10 cellular contexts compared by ENCODE assay signal in the genomic region with DNA sequence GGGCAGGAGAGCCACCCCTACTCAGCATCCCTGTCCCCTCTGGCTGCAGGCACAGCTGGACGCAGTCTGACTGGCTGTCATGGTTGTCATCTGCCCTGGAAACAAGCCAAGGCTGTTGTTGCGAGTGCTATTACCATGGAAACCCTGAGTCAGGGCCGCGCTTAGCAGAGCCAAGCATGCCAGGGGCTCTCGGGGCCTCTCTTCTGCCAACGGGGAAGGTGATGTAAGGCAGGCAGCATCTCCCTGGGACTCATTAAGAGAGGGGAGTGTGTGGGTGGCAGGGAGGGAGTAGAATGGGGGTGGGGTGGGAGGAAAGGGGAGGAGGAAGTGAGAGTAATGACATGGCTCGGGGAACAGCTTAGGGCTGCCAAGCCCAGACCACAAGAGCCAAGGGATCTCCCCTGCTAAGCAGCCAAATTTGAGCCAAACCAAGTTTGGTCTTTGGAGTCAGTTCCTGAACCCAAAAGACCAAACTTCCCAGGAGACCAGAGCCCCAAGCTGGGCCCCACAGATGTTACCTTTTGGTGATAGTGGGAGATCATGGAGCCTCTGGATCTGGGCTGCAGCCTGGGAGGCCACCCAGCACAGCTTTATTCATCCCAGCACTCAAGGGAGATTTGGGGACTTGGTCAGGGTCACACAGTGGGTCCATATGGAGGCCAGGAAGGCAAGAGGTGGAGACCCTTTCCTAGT.
DNase-seq lines count a peak whose midpoint lies in the region; ATAC-seq, FAIRE-seq and TF ChIP-seq lines count a peak whose summit lies in the region.
"Had no signal": no experiment of that assay in that cellular context is flagged by ENCODE, and none has a peak within 500 bp of the region (broad histone marks: within the 10 kb centered on the region; RNA-seq: fewer than 3 reads in every experiment).

No MANE protein-coding gene starts in this region.

- H2BK15ac ChIP-seq in IMR-90 (ENCODE audit: low read depth, low read length), result no peak overlapping the region

- H3K4me3 ChIP-seq in GM23338, result no peak overlapping the region
- no peak overlapping the region for H3K4me3 ChIP-seq in IMR-90 (ENCODE audit: insufficient read depth, low read depth, low read length)
- H3K4me3 ChIP-seq in fibroblast of pulmonary artery (replicated peaks; ENCODE audit: low read depth, low read length), result no peak overlapping the region
- no peak overlapping the region for H3K4me3 ChIP-seq in Caco-2 (ENCODE audit: low read depth, low read length)

- no peak overlapping the region for H4K91ac ChIP-seq in IMR-90 (ENCODE audit: insufficient read depth, low read depth, low read length)

- H3K4ac ChIP-seq in IMR-90 (ENCODE audit: low read depth, low read length), result no peak overlapping the region

- no peaks in the 10 kb centered on the region for H3K9me1 ChIP-seq in IMR-90 (ENCODE audit: insufficient read depth, low read length)

- H4K5ac ChIP-seq in IMR-90 (ENCODE audit: low read depth, low read length), result no peak overlapping the region

- intact Hi-C loops in IMR-90 (cut with micrococcal nuclease) (no loop called here), Caco-2 (cut with micrococcal nuclease; ENCODE audit: unreplicated experiment) (no loop called here)

- DNase-seq in activated CD8-positive, alpha-beta memory T cell treated with anti-CD3 and anti-CD28 coated beads, Interleukin-2, amount 10 ng/mL, durations not matched to agents 7 days and 5 days, result no peak
- no peak for DNase-seq in activated CD8-positive, alpha-beta memory T cell treated with anti-CD3 and anti-CD28 coated beads, Interleukin-2, amount 50 U/mL, for 4 hours
- peak; percentile 25 for DNase-seq in GM23338 (ENCODE audit: low spot score)
- DNase-seq in IMR-90, result peak; percentile 19
- DNase-seq in RCC 7860 (ENCODE audit: low spot score), result peak; percentile 53
- DNase-seq in fibroblast of pulmonary artery (ENCODE audit: low read depth), result peak; percentile 66
- peak; percentile 1 to 39 (median 10) for DNase-seq in stimulated activated CD4-positive, alpha-beta T cell treated with anti-CD3 and anti-CD28 coated beads, Interleukin-12 subunit alpha, Interleukin-12 subunit beta, amount 100 ng/mL, for 48 hours (ENCODE audit: low read depth in 2 of 3, low spot score in 1 of 3)
- no peak for DNase-seq in Caco-2

- no peaks in the 10 kb centered on the region for H3K9me3 Mint-ChIP-seq in activated CD8-positive, alpha-beta memory T cell treated with anti-CD3 and anti-CD28 coated beads, Interleukin-2, amount 10 ng/mL, durations not matched to agents 7 days and 5 days (ENCODE audit: low read depth)
- H3K9me3 Mint-ChIP-seq in GM23338 (peaks cover 14% of the 10 kb centered on the region; the same call in 2 of the 3 replicates), Caco-2 (ENCODE audit: unreplicated experiment) (peaks cover 18% of the 10 kb centered on the region)

- H3K18ac ChIP-seq in IMR-90 (ENCODE audit: low read depth, low read length), result no peak overlapping the region

- H4K20me1 ChIP-seq in GM23338 (replicated peaks; ENCODE audit: insufficient read depth) (no peaks in the 10 kb centered on the region), IMR-90 (ENCODE audit: insufficient read depth, low read length) (no peaks in the 10 kb centered on the region)

- no TSS peak for BruUV-seq in IMR-90 (replicated peaks; lab: Mats Ljungman, UMichigan)
- no TSS peak for BruUV-seq in Caco-2 (replicated peaks; lab: Mats Ljungman, UMichigan)

- H3K36me3 Mint-ChIP-seq in activated CD8-positive, alpha-beta memory T cell treated with anti-CD3 and anti-CD28 coated beads, Interleukin-2, amount 10 ng/mL, durations not matched to agents 7 days and 5 days, result peaks cover 1% of the 10 kb centered on the region
- H3K36me3 Mint-ChIP-seq in GM23338 (ENCODE audit: low read depth) (no peaks in the 10 kb centered on the region; the same call in 2 of the 3 replicates), Caco-2 (ENCODE audit: insufficient read depth, unreplicated experiment) (no peaks in the 10 kb centered on the region)

- POLR2A ChIA-PET in IMR-90 (lab: Charles Lee; ENCODE audit: unreplicated experiment) (no interaction called here), Caco-2 (lab: Charles Lee) (no interaction called here)

- no peak overlapping the region for H4K8ac ChIP-seq in IMR-90 (ENCODE audit: low read depth in 2 of 2, low read length in 2 of 2)

- no peak overlapping the region for H3K27ac ChIP-seq in GM23338 (ENCODE audit: low read depth)
- H3K27ac ChIP-seq in IMR-90 (ENCODE audit: insufficient read depth, low read length), result no peak overlapping the region
- H3K27ac ChIP-seq: parathyroid adenoma had no signal

- H2AK9ac ChIP-seq in IMR-90 (replicated peaks; ENCODE audit: low read depth, low read length, poor library complexity), result no peak overlapping the region

- no peak overlapping the region for H3K56ac ChIP-seq in IMR-90 (ENCODE audit: extremely low read depth, insufficient read depth, low read length)

- TF ChIP-seq RAD21 in IMR-90 (IDR thresholded peaks at IDR 0.05; ENCODE audit: low read length), result no peak

- no peak overlapping the region for H2AK5ac ChIP-seq in IMR-90 (ENCODE audit: low read depth, low read length)

- no peak overlapping the region for H3K9ac ChIP-seq in IMR-90 (ENCODE audit: low read depth, low read length)
- H3K9ac ChIP-seq: parathyroid adenoma had no signal

- H3K9me3 ChIP-seq in IMR-90 (ENCODE audit: control insufficient read depth, insufficient read depth, low read length), result peaks cover 11% of the 10 kb centered on the region
- peaks cover 18% of the 10 kb centered on the region for H3K9me3 ChIP-seq in Caco-2

- H3K27me3 ChIP-seq in GM23338 (ENCODE audit: insufficient read depth) (no peaks in the 10 kb centered on the region), IMR-90 (ENCODE audit: control insufficient read depth, insufficient read depth, low read length) (no peaks in the 10 kb centered on the region), Caco-2 (replicated peaks; ENCODE audit: control insufficient read depth, insufficient read depth, low read length) (no peaks in the 10 kb centered on the region)

- H3K36me3 ChIP-seq in GM23338 (ENCODE audit: insufficient read depth), result no peaks in the 10 kb centered on the region
- H3K36me3 ChIP-seq in IMR-90 (ENCODE audit: control insufficient read depth, insufficient read depth, low read length), result no peaks in the 10 kb centered on the region
- no peaks in the 10 kb centered on the region for H3K36me3 ChIP-seq in Caco-2 (ENCODE audit: control insufficient read depth, insufficient read depth, low read length)

- H3K79me2 ChIP-seq in GM23338 (replicated peaks; ENCODE audit: insufficient read depth), result no peaks in the 10 kb centered on the region
- H3K79me2 ChIP-seq: parathyroid adenoma had no signal

- WGBS in IMR-90 (ENCODE audit: extremely low coverage in 2 of 2, insufficient read length in 1 of 2), 2 experiments, result 17% methylated on average over 2 of the region's 7 CpGs; no CpG with 5 or more reads in 1 of the 2 experiments

- H3K27me3 Mint-ChIP-seq in activated CD8-positive, alpha-beta memory T cell treated with anti-CD3 and anti-CD28 coated beads, Interleukin-2, amount 10 ng/mL, durations not matched to agents 7 days and 5 days, result no peaks in the 10 kb centered on the region
- H3K27me3 Mint-ChIP-seq in GM23338 (ENCODE audit: insufficient read depth, low read depth, poor library complexity) (peaks cover 5% of the 10 kb centered on the region), Caco-2 (ENCODE audit: insufficient read depth, unreplicated experiment) (no peaks in the 10 kb centered on the region)

- CTCF ChIA-PET in activated CD8-positive, alpha-beta memory T cell treated with anti-CD3 and anti-CD28 coated beads, Interleukin-2, amount 10 ng/mL, durations not matched to agents 7 days and 5 days (lab: Charles Lee), result no interaction called here
- CTCF ChIA-PET in IMR-90 (lab: Yijun Ruan, JAX) (no interaction called here), Caco-2 (lab: Charles Lee) (no interaction called here)

- H2BK5ac ChIP-seq in IMR-90 (ENCODE audit: low read depth, low read length, poor library complexity, severe bottlenecking), result no peak overlapping the region

- in situ Hi-C loops in IMR-90 (cut with MboI; ENCODE audit: low sequenced_read_pairs), result no loop called here

- H3F3A ChIP-seq in GM23338 (replicated peaks; ENCODE audit: low read depth), result no peaks in the 10 kb centered on the region

- H3K4me1 ChIP-seq in GM23338 (ENCODE audit: insufficient read depth) (no peaks in the 10 kb centered on the region), IMR-90 (ENCODE audit: control insufficient read depth, insufficient read depth, low read length) (no peaks in the 10 kb centered on the region), Caco-2 (no peaks in the 10 kb centered on the region)
- H3K4me1 ChIP-seq: parathyroid adenoma had no signal

- no peaks in the 10 kb centered on the region for H3K9me2 ChIP-seq in GM23338 (ENCODE audit: insufficient read depth)

- no peak for FAIRE-seq in RCC 7860 (lab: Jason Lieb, UNC)
- FAIRE-seq: G401.6 had no signal

- no peak overlapping the region for H3K4me3 Mint-ChIP-seq in activated CD8-positive, alpha-beta memory T cell treated with anti-CD3 and anti-CD28 coated beads, Interleukin-2, amount 10 ng/mL, durations not matched to agents 7 days and 5 days
- no peak overlapping the region for H3K4me3 Mint-ChIP-seq in GM23338
- no peak overlapping the region for H3K4me3 Mint-ChIP-seq in Caco-2 (ENCODE audit: unreplicated experiment)

- H3K4me2 ChIP-seq in GM23338 (no peak overlapping the region), IMR-90 (ENCODE audit: low read depth, low read length) (no peak overlapping the region)

- no peak overlapping the region for H2BK20ac ChIP-seq in IMR-90 (ENCODE audit: low read depth, low read length)

- no peak overlapping the region for H3K14ac ChIP-seq in IMR-90 (replicated peaks; ENCODE audit: low read depth, low read length)

- ATAC-seq in activated CD8-positive, alpha-beta memory T cell treated with anti-CD3 and anti-CD28 coated beads, Interleukin-2, amount 10 ng/mL, durations not matched to agents 7 days and 5 days, result peak; percentile 30
- ATAC-seq in GM23338 (peak; percentile 45), IMR-90 (ENCODE audit: low read depth) (peak; percentile 32)

- H2AFZ ChIP-seq in GM23338 (no peak overlapping the region), IMR-90 (replicated peaks; ENCODE audit: low read length, poor library complexity) (no peak overlapping the region)
- H2AFZ ChIP-seq: parathyroid adenoma had no signal

- no peaks in the 10 kb centered on the region for H3K4me1 Mint-ChIP-seq in activated CD8-positive, alpha-beta memory T cell treated with anti-CD3 and anti-CD28 coated beads, Interleukin-2, amount 10 ng/mL, durations not matched to agents 7 days and 5 days
- H3K4me1 Mint-ChIP-seq in GM23338, result peaks cover 2% of the 10 kb centered on the region; the same call in 2 of the 3 replicates
- H3K4me1 Mint-ChIP-seq in Caco-2 (ENCODE audit: low read depth, unreplicated experiment), result no peaks in the 10 kb centered on the region

- dilution Hi-C loops in IMR-90 (cut with HindIII; ENCODE audit: low sequenced_read_pairs, unreplicated experiment), result no loop called here

- H2BK120ac ChIP-seq in IMR-90 (ENCODE audit: low read depth, low read length), result no peak overlapping the region

- no peaks in the 10 kb centered on the region for H3K79me1 ChIP-seq in IMR-90 (ENCODE audit: low read depth in 1 of 2, low read length in 2 of 2)

- H3K27ac Mint-ChIP-seq in activated CD8-positive, alpha-beta memory T cell treated with anti-CD3 and anti-CD28 coated beads, Interleukin-2, amount 10 ng/mL, durations not matched to agents 7 days and 5 days, result no peak overlapping the region
- H3K27ac Mint-ChIP-seq in GM23338, result no peak overlapping the region
- no peak overlapping the region for H3K27ac Mint-ChIP-seq in Caco-2 (ENCODE audit: unreplicated experiment)

- TF ChIP-seq POLR2A in IMR-90 (IDR thresholded peaks at IDR 0.05; ENCODE audit: low read depth, low read length), result no peak

- TF ChIP-seq CTCF in GM23338 (conservative IDR thresholded peaks at IDR 0.05; ENCODE audit: low read depth in 2 of 2) (no peak), IMR-90 (conservative IDR thresholded peaks at IDR 0.05; ENCODE audit: low read depth, low read length) (no peak), fibroblast of pulmonary artery (IDR thresholded peaks at IDR 0.05; ENCODE audit: low read length, missing control alignments) (no peak), Caco-2 (IDR thresholded peaks at IDR 0.05; ENCODE audit: insufficient read depth in 1 of 2, low read depth in 1 of 2, low read length in 1 of 2, severe bottlenecking in 1 of 2, unreplicated experiment in 1 of 2) (no peak)

- no peak overlapping the region for H3K23ac ChIP-seq in IMR-90 (ENCODE audit: low read depth, low read length)

Comparison
In these comparisons a context has a peak if more than half of its experiments do, and no peak if none do; other contexts are left out.
1. DNase-seq: peak in GM23338 (single experiment), IMR-90 (single experiment), RCC 7860 (single experiment), fibroblast of pulmonary artery (single experiment) and stimulated activated CD4-positive, alpha-beta T cell treated with anti-CD3 and anti-CD28 coated beads, Interleukin-12 subunit alpha, Interleukin-12 subunit beta, amount 100 ng/mL, for 48 hours (3 of 3); none in activated CD8-positive, alpha-beta memory T cell treated with anti-CD3 and anti-CD28 coated beads, Interleukin-2, amount 10 ng/mL, durations not matched to agents 7 days and 5 days (single experiment), activated CD8-positive, alpha-beta memory T cell treated with anti-CD3 and anti-CD28 coated beads, Interleukin-2, amount 50 U/mL, for 4 hours (single experiment) and Caco-2 (0 of 2).
2. Peak in every context shown above with its lines, with median percentiles within 50 percentile points of each other: ATAC-seq.